8 cellular contexts compared by ENCODE assay signal in genomic region chr1:93715529-93716126, GRCh38. TPM values are rescaled to one million over a fixed set of nuclear protein-coding genes. Genes with fewer than 3 reads are reported as not detected.
DNase-seq lines count a peak whose midpoint lies in the region; ATAC-seq and TF ChIP-seq lines count a peak whose summit lies in the region.

No MANE protein-coding gene starts in this region.

- ATAC-seq in GM19395 (IDR thresholded peaks at IDR 0.05; ENCODE audit: unreplicated experiment) = peak; percentile 62

- peak; percentile 67 for DNase-seq in NCI-H1092 treated with DMSO at 0.1 percent for 48 hours (lab: John Stamatoyannopoulos, UW)
- DNase-seq in activated CD4-positive, alpha-beta memory T cell treated with anti-CD3 and anti-CD28 coated beads for 36 hours = peak; percentile 65
- peak; percentile 62 for DNase-seq in stimulated activated CD8-positive, alpha-beta memory T cell treated with anti-CD3 and anti-CD28 coated beads, Interleukin-4, amount 100 ng/mL, for 48 hours
- DNase-seq in NCI-H1048 (lab: John Stamatoyannopoulos, UW) = no peak
- DNase-seq in dedifferentiated amniotic fluid mesenchymal stem cell (ENCODE audit: extremely low spot score) = no peak
- no peak for DNase-seq in GOT3 (lab: John Stamatoyannopoulos, UW)

- peaks cover 8% of the 10 kb centered on the region for H3K36me3 Mint-ChIP-seq in activated CD4-positive, alpha-beta memory T cell treated with anti-CD3 and anti-CD28 coated beads for 36 hours

- H3K27ac ChIP-seq in C4-2B = peak overlapping the region; percentile 50

- H3K4me3 Mint-ChIP-seq in activated CD4-positive, alpha-beta memory T cell treated with anti-CD3 and anti-CD28 coated beads for 36 hours = no peak overlapping the region

- H3K27me3 Mint-ChIP-seq in activated CD4-positive, alpha-beta memory T cell treated with anti-CD3 and anti-CD28 coated beads for 36 hours = peaks cover 12% of the 10 kb centered on the region

- H3K27ac Mint-ChIP-seq in activated CD4-positive, alpha-beta memory T cell treated with anti-CD3 and anti-CD28 coated beads for 36 hours = peak overlapping the region; percentile 57

- peaks cover 13% of the 10 kb centered on the region for H3K9me3 Mint-ChIP-seq in activated CD4-positive, alpha-beta memory T cell treated with anti-CD3 and anti-CD28 coated beads for 36 hours

- POLR2A ChIA-PET in activated CD4-positive, alpha-beta memory T cell treated with anti-CD3 and anti-CD28 coated beads for 36 hours (lab: Charles Lee) = interaction anchor here (0.5 to 2.7 kb wide), 3 partner anchors 22 to 1132 kb away, joined by 3 to 12 read pairs (median 7); no protein-coding TSS in a partner anchor

- intact Hi-C loops in activated CD4-positive, alpha-beta memory T cell treated with anti-CD3 and anti-CD28 coated beads for 36 hours (cut with micrococcal nuclease) = loop anchor here (1.0 to 5.0 kb wide), 2 partner anchors 22 to 132 kb away; no protein-coding TSS in a partner anchor

- CTCF ChIA-PET in activated CD4-positive, alpha-beta memory T cell treated with anti-CD3 and anti-CD28 coated beads for 36 hours (lab: Charles Lee) = interaction anchor here (1.5 to 2.2 kb wide), 2 partner anchors 22 to 98 kb away, joined by 3 to 12 read pairs; no protein-coding TSS in a partner anchor

- H3K4me1 Mint-ChIP-seq in activated CD4-positive, alpha-beta memory T cell treated with anti-CD3 and anti-CD28 coated beads for 36 hours (ENCODE audit: low read depth) = peaks cover 40% of the 10 kb centered on the region

- TF ChIP-seq CTCF in C4-2B (conservative IDR thresholded peaks at IDR 0.05) = no peak

RNA-seq across cellular contexts. Expression of gene BCAR3, which starts 34.0 kb away (rescaled TPM):
- total RNA-seq in activated CD4-positive, alpha-beta memory T cell treated with anti-CD3 and anti-CD28 coated beads for 36 hours = under 1 TPM; 0.74 to 0.82 TPM

Comparison
In these comparisons a context has a peak if more than half of its experiments do, and no peak if none do; other contexts are left out.
1. DNase-seq: peak in NCI-H1092 treated with DMSO at 0.1 percent for 48 hours (single experiment), activated CD4-positive, alpha-beta memory T cell treated with anti-CD3 and anti-CD28 coated beads for 36 hours (single experiment) and stimulated activated CD8-positive, alpha-beta memory T cell treated with anti-CD3 and anti-CD28 coated beads, Interleukin-4, amount 100 ng/mL, for 48 hours (single experiment); none in NCI-H1048 (single experiment), dedifferentiated amniotic fluid mesenchymal stem cell (single experiment) and GOT3 (single experiment).